In genomic region chr4:142408003-142408441, GRCh38 we compare ENCODE assay signal across 12 cellular contexts.
DNase-seq lines count a peak whose midpoint lies in the region; ATAC-seq and TF ChIP-seq lines count a peak whose summit lies in the region.
"Had no signal": no experiment of that assay in that cellular context is flagged by ENCODE, and none has a peak within 500 bp of the region (broad histone marks: within the 10 kb centered on the region; RNA-seq: fewer than 3 reads in every experiment).

No MANE protein-coding gene starts in this region.

- peak overlapping the region; percentile 74 for H3K27ac Mint-ChIP-seq in T-helper 2 cell treated with Interferon-gamma antibody and Interleukin-4, amounts not matched to agents 5 μg/mL and 100 μg/mL, for 36 hours
- H3K27ac Mint-ChIP-seq in neural crest cell (ENCODE audit: unreplicated experiment) = peak overlapping the region; percentile 54

- TF ChIP-seq CTCF in Panc1 (IDR thresholded peaks at IDR 0.05) = no peak
- TF ChIP-seq CTCF in choroid plexus epithelial cell (conservative IDR thresholded peaks at IDR 0.05; ENCODE audit: low read depth, low read length) = no peak
- no peak for TF ChIP-seq CTCF in neural crest cell (conservative IDR thresholded peaks at IDR 0.05)

- BruUV-seq in Panc1 (replicated peaks; lab: Mats Ljungman, UMichigan) = no TSS peak

- H3K36me3 ChIP-seq in Panc1 (ENCODE audit: control insufficient read depth, insufficient read depth, low read length) = no peaks in the 10 kb centered on the region; the same call in 1 of the 2 replicates

- H3K4me1 ChIP-seq in Panc1 (ENCODE audit: control insufficient read depth, insufficient read depth, low read length) = peaks cover 20% of the 10 kb centered on the region

- DNase-seq in T-helper 2 cell treated with Interferon-gamma antibody and Interleukin-4, amounts not matched to agents 5 μg/mL and 100 μg/mL, for 36 hours (ENCODE audit: low spot score) = no peak
- DNase-seq in T-helper 2 cell = no peak
- no peak for DNase-seq in Panc1 (ENCODE audit: low read depth, low spot score)
- peak; percentile 61 for DNase-seq in choroid plexus epithelial cell (ENCODE audit: low read depth)
- DNase-seq in neural crest cell (ENCODE audit: low read depth, low spot score) = no peak
- DNase-seq in NCI-H69 (lab: John Stamatoyannopoulos, UW) = no peak
- DNase-seq in GM19240 (ENCODE audit: insufficient read length, low spot score) = no peak
- DNase-seq: 8988T, Karpas-422, T-helper 1 cell had no signal

- peak overlapping the region; percentile 92 for H3K27ac ChIP-seq in Panc1 (ENCODE audit: low read length)

- POLR2A ChIA-PET in Panc1 (lab: Charles Lee) = interaction anchor here (0.7 kb wide), 1 partner anchor 367 kb away, joined by 4 read pairs; no protein-coding TSS in a partner anchor

- H3K27me3 ChIP-seq in Panc1 (ENCODE audit: control insufficient read depth, insufficient read depth, low read length) = no peaks in the 10 kb centered on the region

- CTCF ChIA-PET in Panc1 (lab: Charles Lee) = no interaction called here

- in situ Hi-C loops in Panc1 (cut with HindIII; ENCODE audit: low pct_unique_long_range_greater_than_20kb, low sequenced_read_pairs) = no loop called here

- H3K4me3 Mint-ChIP-seq in T-helper 2 cell treated with Interferon-gamma antibody and Interleukin-4, amounts not matched to agents 5 μg/mL and 100 μg/mL, for 36 hours = peak overlapping the region; percentile 4
- no peak overlapping the region for H3K4me3 Mint-ChIP-seq in neural crest cell

- no peaks in the 10 kb centered on the region for H3K27me3 Mint-ChIP-seq in T-helper 2 cell treated with Interferon-gamma antibody and Interleukin-4, amounts not matched to agents 5 μg/mL and 100 μg/mL, for 36 hours (ENCODE audit: low read depth)
- H3K27me3 Mint-ChIP-seq in neural crest cell (ENCODE audit: low read depth) = no peaks in the 10 kb centered on the region

- peaks cover 6% of the 10 kb centered on the region for H3K36me3 Mint-ChIP-seq in T-helper 2 cell treated with Interferon-gamma antibody and Interleukin-4, amounts not matched to agents 5 μg/mL and 100 μg/mL, for 36 hours (ENCODE audit: low read depth)
- H3K36me3 Mint-ChIP-seq in neural crest cell (ENCODE audit: low read depth) = no peaks in the 10 kb centered on the region

- peaks cover 53% of the 10 kb centered on the region for H3K4me1 Mint-ChIP-seq in T-helper 2 cell treated with Interferon-gamma antibody and Interleukin-4, amounts not matched to agents 5 μg/mL and 100 μg/mL, for 36 hours (ENCODE audit: low read depth)
- peaks cover 28% of the 10 kb centered on the region for H3K4me1 Mint-ChIP-seq in neural crest cell

- H3K4me3 ChIP-seq in Panc1 (ENCODE audit: low read depth in 2 of 2, low read length in 2 of 2) = no peak overlapping the region
- H3K4me3 ChIP-seq in choroid plexus epithelial cell (ENCODE audit: low read depth, low read length) = no peak overlapping the region

- intact Hi-C loops in Panc1 (cut with micrococcal nuclease; ENCODE audit: unreplicated experiment) = no loop called here

- no peaks in the 10 kb centered on the region for H3K9me3 ChIP-seq in Panc1 (ENCODE audit: control insufficient read depth, insufficient read depth, low read depth, low read length)

- ATAC-seq in Panc1 (no peak), GM21737 (IDR thresholded peaks at IDR 0.05; ENCODE audit: unreplicated experiment) (no peak)

- H3K9me3 Mint-ChIP-seq in T-helper 2 cell treated with Interferon-gamma antibody and Interleukin-4, amounts not matched to agents 5 μg/mL and 100 μg/mL, for 36 hours = no peaks in the 10 kb centered on the region
- H3K9me3 Mint-ChIP-seq in neural crest cell = no peaks in the 10 kb centered on the region
- H3K9me3 Mint-ChIP-seq: activated T-helper 1 cell treated with anti-CD3 and anti-CD28 coated beads, Interleukin-12 subunit alpha, Interleukin-12 subunit beta, Interleukin-2, Interleukin-4 antibody, amounts not matched to agents 30 ng/mL and 10 ng/mL and 1 ng/mL, durations not matched to agents 14 hours and 24 hours and 36 hours had no signal
